In genomic region chr20:19975901-19976300, GRCh38 we compare ENCODE assay signal across 9 cellular contexts. TPM values are rescaled to one million over a fixed set of nuclear protein-coding genes. Genes with fewer than 3 reads are reported as not detected.
DNase-seq lines count a peak whose midpoint lies in the region; ATAC-seq and TF ChIP-seq lines count a peak whose summit lies in the region.
"Had no signal": no experiment of that assay in that cellular context is flagged by ENCODE, and none has a peak within 500 bp of the region (broad histone marks: within the 10 kb centered on the region; RNA-seq: fewer than 3 reads in every experiment).

No MANE protein-coding gene starts in this region.

- peak overlapping the region; percentile 48; the same call in 1 of the 2 replicates for H3K27ac ChIP-seq in BLaER1

- peaks cover 45% of the 10 kb centered on the region for H3K4me1 ChIP-seq in BLaER1

- peaks cover 25% of the 10 kb centered on the region for H3K36me3 Mint-ChIP-seq in progenitor cell of endocrine pancreas (ENCODE audit: insufficient read depth)

- 0 out of 2 replicates have a peak, but pooled peaks cover 4% of the 10 kb centered on the region for H3K36me3 ChIP-seq in BLaER1

- peaks cover 2% of the 10 kb centered on the region for H3K9me3 Mint-ChIP-seq in progenitor cell of endocrine pancreas (ENCODE audit: low read depth)
- H3K9me3 Mint-ChIP-seq: stimulated activated naive CD8-positive, alpha-beta T cell treated with anti-CD3 and anti-CD28 coated beads, Interleukin-15, Interleukin-2, amounts not matched to agents 100 ng/mL and 50 ng/mL, for 24 hours had no signal

- TF ChIP-seq CTCF in fibroblast of mammary gland (conservative IDR thresholded peaks at IDR 0.05; ENCODE audit: control insufficient read depth, insufficient read depth, low read depth, low read length) (no peak), progenitor cell of endocrine pancreas (IDR thresholded peaks at IDR 0.05; ENCODE audit: unreplicated experiment) (no peak)

- 0 out of 2 replicates have a peak, but pooled peaks cover 5% of the 10 kb centered on the region for H3K9me3 ChIP-seq in BLaER1

- no peak for ATAC-seq in GM18517 (IDR thresholded peaks at IDR 0.05; ENCODE audit: unreplicated experiment)
- ATAC-seq in GM21737 (IDR thresholded peaks at IDR 0.05; ENCODE audit: unreplicated experiment) = no peak

- H3K4me3 Mint-ChIP-seq in progenitor cell of endocrine pancreas (ENCODE audit: low read depth) = no peak overlapping the region
- H3K4me3 Mint-ChIP-seq: stimulated activated naive CD8-positive, alpha-beta T cell treated with anti-CD3 and anti-CD28 coated beads, Interleukin-15, Interleukin-2, amounts not matched to agents 100 ng/mL and 50 ng/mL, for 24 hours had no signal

- H3K27me3 Mint-ChIP-seq in progenitor cell of endocrine pancreas = no peaks in the 10 kb centered on the region

- peak overlapping the region; percentile 67 for H3K4me3 ChIP-seq in BLaER1
- H3K4me3 ChIP-seq in fibroblast of mammary gland (ENCODE audit: control insufficient read depth, low read depth, low read length) = peak overlapping the region; percentile 78

- H3K27ac Mint-ChIP-seq in progenitor cell of endocrine pancreas = peak overlapping the region; percentile 97
- H3K27ac Mint-ChIP-seq: stimulated activated naive CD8-positive, alpha-beta T cell treated with anti-CD3 and anti-CD28 coated beads, Interleukin-15, Interleukin-2, amounts not matched to agents 100 ng/mL and 50 ng/mL, for 24 hours had no signal

- H3K27me3 ChIP-seq in BLaER1 = no peaks in the 10 kb centered on the region

- peak overlapping the region; percentile 93 for H3K4me2 ChIP-seq in BLaER1

- DNase-seq in RPMI7951 (ENCODE audit: low read depth) (peak; percentile 47), fibroblast of mammary gland (ENCODE audit: low read depth) (peak; percentile 36), progenitor cell of endocrine pancreas (ENCODE audit: low spot score, unreplicated experiment) (no peak), NOMO-1 (lab: John Stamatoyannopoulos, UW; ENCODE audit: unreplicated experiment in 2 of 2) (no peak), OCI-M2 (lab: John Stamatoyannopoulos, UW; ENCODE audit: unreplicated experiment) (no peak)

- H4K20me1 ChIP-seq in BLaER1 = no peaks in the 10 kb centered on the region

- peaks cover 26% of the 10 kb centered on the region for H3K4me1 Mint-ChIP-seq in progenitor cell of endocrine pancreas (ENCODE audit: low read depth)

- H3K9ac ChIP-seq in BLaER1 = peak overlapping the region; percentile 77; the same call in 1 of the 2 replicates

RNA-seq across cellular contexts. Expression of gene NAA20, which starts 41.3 kb away (rescaled TPM):
- total RNA-seq in RPMI7951 (2014; rRNA removed; shearing (Covaris generic)) = 156 and 167 TPM in 2 replicates
- total RNA-seq in progenitor cell of endocrine pancreas = 38.1 and 40.8 TPM in 2 replicates

Comparison
In these comparisons a context has a peak if more than half of its experiments do, and no peak if none do; other contexts are left out.
1. DNase-seq: peak in RPMI7951 (single experiment) and fibroblast of mammary gland (single experiment); none in progenitor cell of endocrine pancreas (single experiment), NOMO-1 (0 of 2) and OCI-M2 (single experiment).